Comparison of ENCODE assay signal across 23 cellular contexts in genomic region chr3:157669403-157669802, GRCh38.
DNase-seq lines count a peak whose midpoint lies in the region; ATAC-seq and TF ChIP-seq lines count a peak whose summit lies in the region.
"Had no signal": no experiment of that assay in that cellular context is flagged by ENCODE, and none has a peak within 500 bp of the region (broad histone marks: within the 10 kb centered on the region; RNA-seq: fewer than 3 reads in every experiment).

No MANE protein-coding gene starts in this region.

- DNase-seq in DMS 273 (lab: John Stamatoyannopoulos, UW; ENCODE audit: unreplicated experiment) (peak; percentile 67), HEK293T (ENCODE audit: extremely low spot score) (peak; percentile 13), NCI-H524 (lab: John Stamatoyannopoulos, UW) (peak; percentile 82 to 92), fibroblast of mammary gland (ENCODE audit: low read depth) (peak; percentile 28), mesothelial cell of epicardium (ENCODE audit: low spot score in 2 of 2, unreplicated experiment in 2 of 2) (no peak)
- DNase-seq in activated T-helper 1 cell treated with anti-CD3 and anti-CD28 coated beads, Interleukin-12 subunit alpha, Interleukin-12 subunit beta, Interleukin-2, Interleukin-4 antibody, amounts not matched to agents 30 ng/mL and 10 ng/mL and 1 ng/mL, durations not matched to agents 14 hours and 24 hours and 36 hours (ENCODE audit: low spot score): no peak
- no peak for DNase-seq in activated naive CD4-positive, alpha-beta T cell treated with anti-CD3 and anti-CD28 coated beads for 36 hours
- DNase-seq: activated CD4-positive, alpha-beta T cell treated with anti-CD3 and anti-CD28 coated beads, Interleukin-2, amount 10 ng/mL, durations not matched to agents 24 days and 14 days; activated CD8-positive, alpha-beta memory T cell treated with anti-CD3 and anti-CD28 coated beads, Interleukin-2, amount 50 U/mL, for 4 hours; activated gamma-delta T cell treated with Interleukin-2 at 50 U/mL for 16 hours; CD8-positive, alpha-beta memory T cell; H9; head of caudate nucleus; immature natural killer cell; NCI-H1092; NCI-H446; PC-9; right lobe of liver; stimulated activated naive CD8-positive, alpha-beta T cell treated with anti-CD3 and anti-CD28 coated beads, Interleukin-15, amount 100 ng/mL, for 72 hours; upper lobe of left lung had no signal

- POLR2A ChIA-PET in HEK293T (lab: Yijun Ruan, JAX): no interaction called here

- TF ChIP-seq CTCF in fibroblast of mammary gland (conservative IDR thresholded peaks at IDR 0.05; ENCODE audit: control insufficient read depth, insufficient read depth, low read depth, low read length): no peak
- TF ChIP-seq CTCF in mesothelial cell of epicardium (IDR thresholded peaks at IDR 0.05; ENCODE audit: unreplicated experiment): no peak

- intact Hi-C loops in activated T-helper 1 cell treated with anti-CD3 and anti-CD28 coated beads, Interleukin-12 subunit alpha, Interleukin-12 subunit beta, Interleukin-2, Interleukin-4 antibody, amounts not matched to agents 30 ng/mL and 10 ng/mL and 1 ng/mL, durations not matched to agents 14 hours and 24 hours and 36 hours (cut with micrococcal nuclease): no loop called here
- intact Hi-C loops in activated naive CD4-positive, alpha-beta T cell treated with anti-CD3 and anti-CD28 coated beads for 36 hours (cut with micrococcal nuclease): no loop called here

- H3K4me3 Mint-ChIP-seq in mesothelial cell of epicardium: no peak overlapping the region
- no peak overlapping the region for H3K4me3 Mint-ChIP-seq in activated T-helper 1 cell treated with anti-CD3 and anti-CD28 coated beads, Interleukin-12 subunit alpha, Interleukin-12 subunit beta, Interleukin-2, Interleukin-4 antibody, amounts not matched to agents 30 ng/mL and 10 ng/mL and 1 ng/mL, durations not matched to agents 14 hours and 24 hours and 36 hours
- H3K4me3 Mint-ChIP-seq in activated naive CD4-positive, alpha-beta T cell treated with anti-CD3 and anti-CD28 coated beads for 36 hours: no peak overlapping the region
- H3K4me3 Mint-ChIP-seq: activated CD4-positive, alpha-beta T cell treated with anti-CD3 and anti-CD28 coated beads, Interleukin-2, amount 10 ng/mL, durations not matched to agents 24 days and 14 days; CD8-positive, alpha-beta memory T cell; central memory CD8-positive, alpha-beta T cell; H9; immature natural killer cell; stimulated activated naive CD8-positive, alpha-beta T cell treated with anti-CD3 and anti-CD28 coated beads, Interleukin-15, amount 100 ng/mL, for 72 hours had no signal

- no peaks in the 10 kb centered on the region for H3K9me3 Mint-ChIP-seq in mesothelial cell of epicardium
- H3K9me3 Mint-ChIP-seq in activated T-helper 1 cell treated with anti-CD3 and anti-CD28 coated beads, Interleukin-12 subunit alpha, Interleukin-12 subunit beta, Interleukin-2, Interleukin-4 antibody, amounts not matched to agents 30 ng/mL and 10 ng/mL and 1 ng/mL, durations not matched to agents 14 hours and 24 hours and 36 hours: no peaks in the 10 kb centered on the region
- H3K9me3 Mint-ChIP-seq in activated naive CD4-positive, alpha-beta T cell treated with anti-CD3 and anti-CD28 coated beads for 36 hours: peaks cover 2% of the 10 kb centered on the region
- H3K9me3 Mint-ChIP-seq: activated CD4-positive, alpha-beta T cell treated with anti-CD3 and anti-CD28 coated beads, Interleukin-2, amount 10 ng/mL, durations not matched to agents 24 days and 14 days; central memory CD8-positive, alpha-beta T cell; H9 had no signal

- no peak for ATAC-seq in GM19035 (IDR thresholded peaks at IDR 0.05; ENCODE audit: unreplicated experiment)
- ATAC-seq: esophagus mucosa; right lobe of liver; stimulated activated naive CD8-positive, alpha-beta T cell treated with anti-CD3 and anti-CD28 coated beads, Interleukin-15, amount 100 ng/mL, for 72 hours had no signal

- no peaks in the 10 kb centered on the region for H3K27me3 Mint-ChIP-seq in mesothelial cell of epicardium (ENCODE audit: low read depth)
- H3K27me3 Mint-ChIP-seq in activated T-helper 1 cell treated with anti-CD3 and anti-CD28 coated beads, Interleukin-12 subunit alpha, Interleukin-12 subunit beta, Interleukin-2, Interleukin-4 antibody, amounts not matched to agents 30 ng/mL and 10 ng/mL and 1 ng/mL, durations not matched to agents 14 hours and 24 hours and 36 hours (ENCODE audit: insufficient read depth): no peaks in the 10 kb centered on the region
- H3K27me3 Mint-ChIP-seq in activated naive CD4-positive, alpha-beta T cell treated with anti-CD3 and anti-CD28 coated beads for 36 hours (ENCODE audit: low read depth): peaks cover 3% of the 10 kb centered on the region
- H3K27me3 Mint-ChIP-seq: activated CD4-positive, alpha-beta T cell treated with anti-CD3 and anti-CD28 coated beads, Interleukin-2, amount 10 ng/mL, durations not matched to agents 24 days and 14 days; stimulated activated naive CD8-positive, alpha-beta T cell treated with anti-CD3 and anti-CD28 coated beads, Interleukin-15, amount 100 ng/mL, for 72 hours had no signal

- peaks cover 12% of the 10 kb centered on the region for H3K4me1 Mint-ChIP-seq in mesothelial cell of epicardium
- no peaks in the 10 kb centered on the region for H3K4me1 Mint-ChIP-seq in activated T-helper 1 cell treated with anti-CD3 and anti-CD28 coated beads, Interleukin-12 subunit alpha, Interleukin-12 subunit beta, Interleukin-2, Interleukin-4 antibody, amounts not matched to agents 30 ng/mL and 10 ng/mL and 1 ng/mL, durations not matched to agents 14 hours and 24 hours and 36 hours (ENCODE audit: low read depth)
- no peaks in the 10 kb centered on the region for H3K4me1 Mint-ChIP-seq in activated naive CD4-positive, alpha-beta T cell treated with anti-CD3 and anti-CD28 coated beads for 36 hours (ENCODE audit: low read depth)
- H3K4me1 Mint-ChIP-seq: activated CD4-positive, alpha-beta T cell treated with anti-CD3 and anti-CD28 coated beads, Interleukin-2, amount 10 ng/mL, durations not matched to agents 24 days and 14 days; CD8-positive, alpha-beta memory T cell; central memory CD8-positive, alpha-beta T cell; immature natural killer cell; stimulated activated naive CD8-positive, alpha-beta T cell treated with anti-CD3 and anti-CD28 coated beads, Interleukin-15, amount 100 ng/mL, for 72 hours had no signal

- H3K27ac Mint-ChIP-seq in mesothelial cell of epicardium: no peak overlapping the region
- H3K27ac Mint-ChIP-seq in activated T-helper 1 cell treated with anti-CD3 and anti-CD28 coated beads, Interleukin-12 subunit alpha, Interleukin-12 subunit beta, Interleukin-2, Interleukin-4 antibody, amounts not matched to agents 30 ng/mL and 10 ng/mL and 1 ng/mL, durations not matched to agents 14 hours and 24 hours and 36 hours: no peak overlapping the region
- H3K27ac Mint-ChIP-seq in activated naive CD4-positive, alpha-beta T cell treated with anti-CD3 and anti-CD28 coated beads for 36 hours: no peak overlapping the region
- H3K27ac Mint-ChIP-seq: activated CD4-positive, alpha-beta T cell treated with anti-CD3 and anti-CD28 coated beads, Interleukin-2, amount 10 ng/mL, durations not matched to agents 24 days and 14 days; CD8-positive, alpha-beta memory T cell; immature natural killer cell; stimulated activated naive CD8-positive, alpha-beta T cell treated with anti-CD3 and anti-CD28 coated beads, Interleukin-15, amount 100 ng/mL, for 72 hours had no signal

- CTCF ChIA-PET in HEK293T (lab: Yijun Ruan, JAX): no interaction called here
- CTCF ChIA-PET in activated naive CD4-positive, alpha-beta T cell treated with anti-CD3 and anti-CD28 coated beads for 36 hours (lab: Charles Lee): no interaction called here

- no peaks in the 10 kb centered on the region for H3K36me3 Mint-ChIP-seq in mesothelial cell of epicardium
- no peaks in the 10 kb centered on the region for H3K36me3 Mint-ChIP-seq in activated T-helper 1 cell treated with anti-CD3 and anti-CD28 coated beads, Interleukin-12 subunit alpha, Interleukin-12 subunit beta, Interleukin-2, Interleukin-4 antibody, amounts not matched to agents 30 ng/mL and 10 ng/mL and 1 ng/mL, durations not matched to agents 14 hours and 24 hours and 36 hours (ENCODE audit: low read depth)
- H3K36me3 Mint-ChIP-seq in activated naive CD4-positive, alpha-beta T cell treated with anti-CD3 and anti-CD28 coated beads for 36 hours (ENCODE audit: low read depth): no peaks in the 10 kb centered on the region
- H3K36me3 Mint-ChIP-seq: CD8-positive, alpha-beta memory T cell; immature natural killer cell had no signal

- H3K4me3 ChIP-seq in fibroblast of mammary gland (ENCODE audit: control insufficient read depth, low read depth, low read length): no peak overlapping the region
- H3K4me3 ChIP-seq: PC-9, right lobe of liver, upper lobe of left lung had no signal

TF ChIP-seq in HEK293T, 16 proteins besides CTCF, POLR2A, EP300 and RAD21:
- TF ChIP-seq BHLHE40 (IDR thresholded peaks at IDR 0.05; ENCODE audit: borderline replicate concordance): no peak
- TF ChIP-seq PKNOX1 (IDR thresholded peaks at IDR 0.05): peak; percentile 60
- no peak for TF ChIP-seq L3MBTL2 (conservative IDR thresholded peaks at IDR 0.05)

Comparison
In these comparisons a context has a peak if more than half of its experiments do, and no peak if none do; other contexts are left out.
1. DNase-seq: peak in DMS 273 (single experiment), HEK293T (single experiment), NCI-H524 (2 of 2) and fibroblast of mammary gland (single experiment); none in mesothelial cell of epicardium (0 of 2), activated T-helper 1 cell treated with anti-CD3 and anti-CD28 coated beads, Interleukin-12 subunit alpha, Interleukin-12 subunit beta, Interleukin-2, Interleukin-4 antibody, amounts not matched to agents 30 ng/mL and 10 ng/mL and 1 ng/mL, durations not matched to agents 14 hours and 24 hours and 36 hours (single experiment) and activated naive CD4-positive, alpha-beta T cell treated with anti-CD3 and anti-CD28 coated beads for 36 hours (single experiment).